1 cellular context compared by ENCODE assay signal in the genomic region with DNA sequence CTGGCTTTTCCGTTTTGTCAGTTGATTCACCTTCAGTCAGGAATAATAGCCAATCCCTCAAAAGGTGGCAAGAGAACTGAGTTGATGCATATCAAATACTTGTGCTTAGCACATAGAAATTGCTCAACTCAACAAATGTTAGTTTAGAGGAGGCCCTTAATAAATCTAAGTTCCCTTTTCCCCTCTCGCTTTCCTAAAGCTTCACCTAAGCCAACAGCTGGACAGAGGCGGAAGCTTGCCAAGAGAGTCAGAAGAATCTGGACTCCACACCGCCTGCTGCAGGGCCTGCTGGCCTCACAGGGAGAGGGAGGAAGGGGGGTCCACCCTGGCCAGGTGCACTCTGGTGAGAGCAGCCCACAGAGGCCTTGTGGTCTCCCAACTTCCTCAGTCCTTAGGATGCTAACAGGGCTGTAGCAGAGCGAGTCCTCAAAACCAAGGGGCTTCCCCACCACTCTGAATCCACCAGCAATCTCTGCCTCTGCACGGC.
TF ChIP-seq lines count a peak whose summit lies in the region.

No MANE protein-coding gene starts in this region.

TF ChIP-seq in HepG2, 621 proteins besides CTCF, POLR2A, EP300 and RAD21 (continued from another document):
- TF ChIP-seq, protein P1, sequence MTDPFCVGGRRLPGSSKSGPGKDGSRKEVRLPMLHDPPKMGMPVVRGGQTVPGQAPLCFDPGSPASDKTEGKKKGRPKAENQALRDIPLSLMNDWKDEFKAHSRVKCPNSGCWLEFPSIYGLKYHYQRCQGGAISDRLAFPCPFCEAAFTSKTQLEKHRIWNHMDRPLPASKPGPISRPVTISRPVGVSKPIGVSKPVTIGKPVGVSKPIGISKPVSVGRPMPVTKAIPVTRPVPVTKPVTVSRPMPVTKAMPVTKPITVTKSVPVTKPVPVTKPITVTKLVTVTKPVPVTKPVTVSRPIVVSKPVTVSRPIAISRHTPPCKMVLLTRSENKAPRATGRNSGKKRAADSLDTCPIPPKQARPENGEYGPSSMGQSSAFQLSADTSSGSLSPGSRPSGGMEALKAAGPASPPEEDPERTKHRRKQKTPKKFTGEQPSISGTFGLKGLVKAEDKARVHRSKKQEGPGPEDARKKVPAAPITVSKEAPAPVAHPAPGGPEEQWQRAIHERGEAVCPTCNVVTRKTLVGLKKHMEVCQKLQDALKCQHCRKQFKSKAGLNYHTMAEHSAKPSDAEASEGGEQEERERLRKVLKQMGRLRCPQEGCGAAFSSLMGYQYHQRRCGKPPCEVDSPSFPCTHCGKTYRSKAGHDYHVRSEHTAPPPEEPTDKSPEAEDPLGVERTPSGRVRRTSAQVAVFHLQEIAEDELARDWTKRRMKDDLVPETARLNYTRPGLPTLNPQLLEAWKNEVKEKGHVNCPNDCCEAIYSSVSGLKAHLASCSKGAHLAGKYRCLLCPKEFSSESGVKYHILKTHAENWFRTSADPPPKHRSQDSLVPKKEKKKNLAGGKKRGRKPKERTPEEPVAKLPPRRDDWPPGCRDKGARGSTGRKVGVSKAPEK (CRISPR knock-in tag; IDR thresholded peaks at IDR 0.05; ENCODE audit: borderline replicate concordance) = no peak
- TF ChIP-seq, protein P2, sequence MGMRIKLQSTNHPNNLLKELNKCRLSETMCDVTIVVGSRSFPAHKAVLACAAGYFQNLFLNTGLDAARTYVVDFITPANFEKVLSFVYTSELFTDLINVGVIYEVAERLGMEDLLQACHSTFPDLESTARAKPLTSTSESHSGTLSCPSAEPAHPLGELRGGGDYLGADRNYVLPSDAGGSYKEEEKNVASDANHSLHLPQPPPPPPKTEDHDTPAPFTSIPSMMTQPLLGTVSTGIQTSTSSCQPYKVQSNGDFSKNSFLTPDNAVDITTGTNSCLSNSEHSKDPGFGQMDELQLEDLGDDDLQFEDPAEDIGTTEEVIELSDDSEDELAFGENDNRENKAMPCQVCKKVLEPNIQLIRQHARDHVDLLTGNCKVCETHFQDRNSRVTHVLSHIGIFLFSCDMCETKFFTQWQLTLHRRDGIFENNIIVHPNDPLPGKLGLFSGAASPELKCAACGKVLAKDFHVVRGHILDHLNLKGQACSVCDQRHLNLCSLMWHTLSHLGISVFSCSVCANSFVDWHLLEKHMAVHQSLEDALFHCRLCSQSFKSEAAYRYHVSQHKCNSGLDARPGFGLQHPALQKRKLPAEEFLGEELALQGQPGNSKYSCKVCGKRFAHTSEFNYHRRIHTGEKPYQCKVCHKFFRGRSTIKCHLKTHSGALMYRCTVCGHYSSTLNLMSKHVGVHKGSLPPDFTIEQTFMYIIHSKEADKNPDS (CRISPR knock-in tag; IDR thresholded peaks at IDR 0.05) = no peak
- TF ChIP-seq E2F1 (CRISPR knock-in tag; IDR thresholded peaks at IDR 0.05) (no peak), CHD2 (IDR thresholded peaks at IDR 0.05; ENCODE audit: low read depth, low read length) (no peak), TFDP1 (CRISPR knock-in tag; IDR thresholded peaks at IDR 0.05; ENCODE audit: borderline replicate concordance) (no peak), RNF219 (CRISPR knock-in tag; IDR thresholded peaks at IDR 0.05) (no peak), ZNF33A (CRISPR knock-in tag; IDR thresholded peaks at IDR 0.05; ENCODE audit: borderline replicate concordance) (no peak), NFE2 (CRISPR knock-in tag; IDR thresholded peaks at IDR 0.05) (no peak)
TF ChIP-seq in HepG2: peak in this region for 0.
